ENCODE assay signal across 9 cellular contexts in genomic region chr12:26651566-26652188, GRCh38.
A peak's percentile ranks its signal among the peaks of the same experiment; 100 is the strongest.
DNase-seq lines count a peak whose midpoint lies in the region; ATAC-seq, FAIRE-seq and TF ChIP-seq lines count a peak whose summit lies in the region.
"Had no signal": no experiment of that assay in that cellular context is flagged by ENCODE, and none has a peak within 500 bp of the region (broad histone marks: within the 10 kb centered on the region; RNA-seq: fewer than 3 reads in every experiment).

No MANE protein-coding gene starts in this region.

- DNase-seq in NCI-H1092 treated with DMSO at 0.1 percent for 48 hours (lab: John Stamatoyannopoulos, UW) = peak; percentile 21
- DNase-seq in NCI-H1092 (lab: John Stamatoyannopoulos, UW) = no peak
- peak; percentile 91 for DNase-seq in Karpas-422
- DNase-seq in RCC 7860 (ENCODE audit: low spot score) = peak; percentile 73
- peak; percentile 86 for DNase-seq in brain microvascular endothelial cell
- peak; percentile 12 to 67 (median 20) for DNase-seq in stimulated activated CD4-positive, alpha-beta T cell treated with anti-CD3 and anti-CD28 coated beads, Interleukin-12 subunit alpha, Interleukin-12 subunit beta, amount 100 ng/mL, for 48 hours (ENCODE audit: low read depth in 2 of 3, low spot score in 1 of 3)

- H2AFZ ChIP-seq in Karpas-422 (ENCODE audit: low read length) = no peak overlapping the region

- H3K27me3 ChIP-seq in Karpas-422 (ENCODE audit: low read length) (no peaks in the 10 kb centered on the region), brain microvascular endothelial cell (replicated peaks) (no peaks in the 10 kb centered on the region), iPS-20b (ENCODE audit: insufficient read depth, low read length) (no peaks in the 10 kb centered on the region)
- H3K27me3 ChIP-seq: BLaER1 had no signal

- peaks cover 5% of the 10 kb centered on the region; the same call in 1 of the 2 replicates for H3K4me1 ChIP-seq in Karpas-422 (ENCODE audit: low read length)
- H3K4me1 ChIP-seq in iPS-20b (ENCODE audit: insufficient read depth, low read length) = no peaks in the 10 kb centered on the region; the same call in 1 of the 2 replicates
- H3K4me1 ChIP-seq: BLaER1 had no signal

- H3K4me3 ChIP-seq in Karpas-422 (ENCODE audit: low read length) (no peak overlapping the region), brain microvascular endothelial cell (ENCODE audit: low read depth, low read length) (no peak overlapping the region), iPS-20b (ENCODE audit: low read length) (no peak overlapping the region)
- H3K4me3 ChIP-seq: BLaER1 had no signal

- no peak overlapping the region for H3K9ac ChIP-seq in Karpas-422 (ENCODE audit: low read length)
- peak overlapping the region; percentile 22; the same call in 1 of the 2 replicates for H3K9ac ChIP-seq in iPS-20b (ENCODE audit: low read depth, low read length)
- H3K9ac ChIP-seq: BLaER1 had no signal

- FAIRE-seq in RCC 7860 (lab: Jason Lieb, UNC) = peak; percentile 78

- in situ Hi-C loops in brain microvascular endothelial cell (cut with HindIII; ENCODE audit: low pct_ligation_motif_present, low sequenced_read_pairs) = no loop called here

- H3K9me3 ChIP-seq in Karpas-422 (ENCODE audit: low read length) (no peaks in the 10 kb centered on the region), iPS-20b (ENCODE audit: insufficient read depth, low read depth, low read length) (no peaks in the 10 kb centered on the region)
- H3K9me3 ChIP-seq: BLaER1 had no signal

- H3K27ac ChIP-seq in Karpas-422 (ENCODE audit: low read length) (no peak overlapping the region), brain microvascular endothelial cell (no peak overlapping the region), iPS-20b (ENCODE audit: low read length) (no peak overlapping the region)
- H3K27ac ChIP-seq: BLaER1 had no signal

- H3K9me2 ChIP-seq in Karpas-422 (replicated peaks; ENCODE audit: insufficient read depth, low read length) = no peaks in the 10 kb centered on the region

- no peak for ATAC-seq in GM21717 (IDR thresholded peaks at IDR 0.05; ENCODE audit: unreplicated experiment)

- H3K79me2 ChIP-seq in Karpas-422 (ENCODE audit: low read length) = no peaks in the 10 kb centered on the region

- H3K36me3 ChIP-seq in Karpas-422 (ENCODE audit: insufficient read depth, low read length) (peaks cover 50% of the 10 kb centered on the region; the same call in 1 of the 2 replicates), brain microvascular endothelial cell (replicated peaks) (peaks cover 3% of the 10 kb centered on the region), iPS-20b (ENCODE audit: insufficient read depth, low read depth, low read length) (peaks cover 32% of the 10 kb centered on the region)

- peak; percentile 83 for TF ChIP-seq CTCF in brain microvascular endothelial cell (IDR thresholded peaks at IDR 0.05; ENCODE audit: low read depth, low read length, missing control alignments)

- no peak overlapping the region for H3K4me2 ChIP-seq in Karpas-422 (ENCODE audit: low read depth, low read length, poor library complexity, severe bottlenecking)
- H3K4me2 ChIP-seq: BLaER1 had no signal

- no peaks in the 10 kb centered on the region for H4K20me1 ChIP-seq in Karpas-422 (ENCODE audit: insufficient read depth, low read depth, low read length)
- H4K20me1 ChIP-seq: BLaER1 had no signal
